In the genomic region with DNA sequence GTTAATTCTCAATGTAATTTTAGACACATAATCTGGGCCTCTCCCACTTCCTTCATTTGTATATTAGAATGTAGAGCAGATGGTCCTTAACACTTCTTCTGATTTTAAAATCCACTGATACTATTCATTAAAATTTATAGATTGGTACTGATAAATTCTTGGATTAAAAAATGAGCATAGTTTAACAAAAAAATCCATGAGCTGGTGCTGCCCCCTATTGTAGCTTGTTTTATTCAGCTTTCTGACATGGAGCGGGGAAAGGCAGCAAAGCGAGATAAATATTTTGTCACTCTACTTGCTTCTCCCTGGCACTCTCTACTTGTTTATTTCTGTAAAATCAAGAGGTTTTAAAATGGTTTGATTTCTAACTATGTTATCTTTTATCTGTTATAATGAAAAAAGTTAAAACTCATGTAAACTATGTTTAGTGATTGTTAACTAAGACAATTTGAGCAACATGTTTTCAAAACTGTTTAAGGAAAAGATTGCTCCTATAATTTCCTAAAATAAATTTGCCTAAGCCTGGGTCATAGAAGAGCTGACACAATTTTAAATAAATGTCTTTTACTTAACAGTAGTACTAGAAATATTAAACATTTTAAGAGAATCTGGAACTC, we compare ENCODE assay signal across 9 cellular contexts. TPM values are rescaled to one million over a fixed set of nuclear protein-coding genes. Genes with fewer than 3 reads are reported as not detected.
DNase-seq lines count a peak whose midpoint lies in the region; ATAC-seq and TF ChIP-seq lines count a peak whose summit lies in the region.
"Had no signal": no experiment of that assay in that cellular context is flagged by ENCODE, and none has a peak within 500 bp of the region (broad histone marks: within the 10 kb centered on the region; RNA-seq: fewer than 3 reads in every experiment).

No MANE protein-coding gene starts in this region.

- H3K4ac ChIP-seq in mesenchymal stem cell (ENCODE audit: low read depth in 1 of 2, low read length in 2 of 2), result no peak overlapping the region

- H3K27ac ChIP-seq in mesenchymal stem cell (ENCODE audit: low read length, poor library complexity, severe bottlenecking), result no peak overlapping the region

- H2AK5ac ChIP-seq in mesenchymal stem cell (ENCODE audit: low read length, severe bottlenecking), result no peak overlapping the region

- H3K4me3 ChIP-seq in mesenchymal stem cell (ENCODE audit: insufficient read depth in 1 of 2, low read depth in 1 of 2, low read length in 2 of 2), result no peak overlapping the region

- peak; percentile 47 for DNase-seq in EL
- peak; percentile 26 for DNase-seq in NCI-H1105 (lab: John Stamatoyannopoulos, UW)
- DNase-seq in T47D (ENCODE audit: low read depth in 1 of 2, low spot score in 1 of 2), result peak; percentile 16 to 60
- peak; percentile 46 for DNase-seq in mesenchymal stem cell
- no peak for DNase-seq in NK-92 treated with Interleukin-12 subunit alpha and Interleukin-12 subunit beta, amount 100 ng/mL, for 24 hours (lab: John Stamatoyannopoulos, UW)
- DNase-seq in GM13976 (ENCODE audit: low spot score), result no peak
- no peak for DNase-seq in omental fat pad (ENCODE audit: low spot score)
- DNase-seq: left cardiac atrium had no signal

- H2BK5ac ChIP-seq in mesenchymal stem cell (ENCODE audit: low read depth, low read length, poor library complexity, severe bottlenecking), result no peak overlapping the region

- no peak overlapping the region for H2BK12ac ChIP-seq in mesenchymal stem cell (ENCODE audit: low read length in 2 of 2)

- no peak overlapping the region for H3K14ac ChIP-seq in mesenchymal stem cell (ENCODE audit: low read length in 2 of 2)

- H3K36me3 ChIP-seq in mesenchymal stem cell (ENCODE audit: control insufficient read depth in 1 of 2, insufficient read depth in 2 of 2, low read depth in 1 of 2, low read length in 2 of 2), result peaks cover 0 to 9% of the 10 kb centered on the region in 2 experiments

- no peak overlapping the region for H3K23ac ChIP-seq in mesenchymal stem cell (ENCODE audit: low read length in 2 of 2)

- H3K27me3 ChIP-seq in mesenchymal stem cell (ENCODE audit: control insufficient read depth in 1 of 2, insufficient read depth in 1 of 2, low read length in 2 of 2), result no peaks in the 10 kb centered on the region

- TF ChIP-seq CTCF in GM13976 (IDR thresholded peaks at IDR 0.05; ENCODE audit: borderline replicate concordance, control extremely low read depth, extremely low read depth, insufficient read depth, missing control alignments) (no peak), omental fat pad (IDR thresholded peaks at IDR 0.05) (no peak)

- no peak overlapping the region for H2BK120ac ChIP-seq in mesenchymal stem cell (ENCODE audit: low read depth, low read length)

- ATAC-seq in omental fat pad (ENCODE audit: low FRiP score) (no peak), GM18873 (IDR thresholded peaks at IDR 0.05; ENCODE audit: low FRiP score, unreplicated experiment) (no peak)

- no peak overlapping the region for H3K18ac ChIP-seq in mesenchymal stem cell (ENCODE audit: low read depth in 1 of 2, low read length in 2 of 2)

- no CpG with 5 or more reads among the region's 2 CpGs for WGBS in mesenchymal stem cell

- in situ Hi-C loops in T47D (cut with HindIII; ENCODE audit: low pct_unique_long_range_greater_than_20kb, low sequenced_read_pairs), result no loop called here
- in situ Hi-C loops in GM13976 (cut with MboI; ENCODE audit: low sequenced_read_pairs, unreplicated experiment), result no loop called here

- no peaks in the 10 kb centered on the region for H3K4me1 ChIP-seq in mesenchymal stem cell (ENCODE audit: control insufficient read depth, insufficient read depth, low read depth, low read length)

- H2BK15ac ChIP-seq in mesenchymal stem cell (ENCODE audit: low read depth, poor library complexity, severe bottlenecking), result no peak overlapping the region

- no peak overlapping the region for H3K9ac ChIP-seq in mesenchymal stem cell (ENCODE audit: low read length)

- no peak overlapping the region for H4K8ac ChIP-seq in mesenchymal stem cell (ENCODE audit: low read length)

- H2AFZ ChIP-seq in mesenchymal stem cell (ENCODE audit: low read depth, low read length), result no peak overlapping the region

- H3K79me1 ChIP-seq in mesenchymal stem cell (replicated peaks; ENCODE audit: low read length, poor library complexity, severe bottlenecking), result no peaks in the 10 kb centered on the region

- H4K91ac ChIP-seq in mesenchymal stem cell (ENCODE audit: low read length), result no peak overlapping the region

- H3K4me2 ChIP-seq in mesenchymal stem cell (ENCODE audit: low read length, poor library complexity, severe bottlenecking), result no peak overlapping the region

- H3K9me3 ChIP-seq in mesenchymal stem cell (ENCODE audit: control insufficient read depth, low read length), result no peaks in the 10 kb centered on the region

RNA-seq across cellular contexts. Expression of gene PLOD2, which starts 26.5 kb away (rescaled TPM):
- polyA plus RNA-seq in mesenchymal stem cell (2013, experiment 1 of 2), result 154 TPM
- polyA plus RNA-seq in mesenchymal stem cell (2013, experiment 2 of 2), result 161 TPM
- total RNA-seq in omental fat pad, result 100 to 1,000 TPM in 3 of 4 donors, 10 to 100 TPM in 1; 35.3 to 180 (median 107) TPM

Comparison
In these comparisons a context has a peak if more than half of its experiments do, and no peak if none do; other contexts are left out.
1. DNase-seq: peak in EL (single experiment), NCI-H1105 (single experiment), T47D (2 of 2) and mesenchymal stem cell (single experiment); none in NK-92 treated with Interleukin-12 subunit alpha and Interleukin-12 subunit beta, amount 100 ng/mL, for 24 hours (single experiment), GM13976 (single experiment) and omental fat pad (single experiment).